Comparison of ENCODE assay signal across 20 cellular contexts in the genomic region with DNA sequence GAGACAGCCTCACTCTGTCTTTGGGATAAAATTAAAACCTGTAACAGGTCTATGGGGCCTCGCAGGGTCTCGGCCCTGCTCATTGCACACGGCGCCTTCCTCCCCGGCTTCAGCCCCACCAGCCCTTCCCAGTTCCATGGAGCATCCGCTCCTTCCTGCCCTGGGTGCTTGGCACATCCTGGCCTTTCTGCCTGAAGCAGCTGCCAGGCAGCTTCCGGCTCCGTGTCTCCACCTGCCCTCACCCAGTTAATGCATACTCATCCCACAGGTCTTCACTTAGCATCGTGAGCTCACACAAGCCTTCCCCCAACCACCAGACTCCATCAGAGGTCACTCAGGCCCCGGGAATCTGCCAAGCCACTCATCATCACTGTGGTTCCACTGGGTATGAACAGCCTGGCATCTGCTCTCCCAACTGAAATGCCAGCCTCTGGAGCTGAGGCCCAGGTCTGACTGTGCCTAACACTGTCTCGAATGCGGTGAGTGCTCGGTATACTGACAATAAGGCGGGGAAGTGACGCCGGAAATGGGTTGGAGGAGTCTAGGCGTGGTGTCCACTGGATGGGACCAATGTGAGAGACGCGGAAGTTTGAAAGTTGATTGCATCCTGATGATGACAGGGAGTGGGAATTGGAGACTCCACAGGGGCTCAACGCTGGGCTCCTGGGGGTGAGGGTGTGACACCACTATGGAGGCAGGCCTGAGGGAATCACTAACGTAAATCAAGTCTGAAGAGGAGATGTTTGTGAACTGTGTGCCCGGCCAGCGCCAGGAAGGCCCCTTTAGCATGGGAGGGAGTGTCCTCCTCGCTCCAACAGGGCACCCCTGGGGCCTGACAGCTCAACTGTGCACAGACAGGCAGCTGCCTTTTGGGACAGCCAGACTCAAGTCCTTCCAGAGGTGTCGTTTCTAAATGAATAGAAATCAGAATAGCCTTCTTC.
DNase-seq lines count a peak whose midpoint lies in the region; ATAC-seq and TF ChIP-seq lines count a peak whose summit lies in the region.
"Had no signal": no experiment of that assay in that cellular context is flagged by ENCODE, and none has a peak within 500 bp of the region (broad histone marks: within the 10 kb centered on the region; RNA-seq: fewer than 3 reads in every experiment).

No MANE protein-coding gene starts in this region.

- H3K9me3 ChIP-seq in BLaER1 (no peaks in the 10 kb centered on the region), lung (ENCODE audit: control insufficient read depth in 2 of 2, insufficient read depth in 1 of 2, low read length in 1 of 2) (no peaks in the 10 kb centered on the region)
- H3K9me3 ChIP-seq: A549 had no signal

- H3K36me3 ChIP-seq in BLaER1 (no peaks in the 10 kb centered on the region), lung (ENCODE audit: control insufficient read depth in 2 of 2, insufficient read depth in 2 of 2, low read length in 2 of 2) (no peaks in the 10 kb centered on the region)

- ATAC-seq in lung (ENCODE audit: insufficient read depth, low FRiP score) (no peak), left lobe of liver (no peak), natural killer cell (no peak)
- no peak for ATAC-seq in stimulated activated naive CD8-positive, alpha-beta T cell treated with anti-CD3 and anti-CD28 coated beads, Interleukin-15, amount 100 ng/mL, for 72 hours
- ATAC-seq: A549; CD8-positive, alpha-beta T cell had no signal

- POLR2A ChIA-PET in RWPE1 (lab: Yijun Ruan, JAX; ENCODE audit: low non-redundant PET), result no interaction called here

- H3K27me3 Mint-ChIP-seq in natural killer cell (ENCODE audit: low read depth in 2 of 2), result no peaks in the 10 kb centered on the region
- peaks cover 13% of the 10 kb centered on the region for H3K27me3 Mint-ChIP-seq in stimulated activated naive CD8-positive, alpha-beta T cell treated with anti-CD3 and anti-CD28 coated beads, Interleukin-15, amount 100 ng/mL, for 72 hours

- no peak for TF ChIP-seq CTCF in RWPE1 (conservative IDR thresholded peaks at IDR 0.05; ENCODE audit: low read depth)
- TF ChIP-seq CTCF in lung (IDR thresholded peaks at IDR 0.05; ENCODE audit: control extremely low read depth, extremely low read depth), result no peak
- no peak for TF ChIP-seq CTCF in natural killer cell (IDR thresholded peaks at IDR 0.05)

- DNase-seq in RWPE1 (ENCODE audit: low spot score), result peak; percentile 17
- peak; percentile 27 for DNase-seq in lung (ENCODE audit: low spot score)
- peak; percentile 66 for DNase-seq in posterior vena cava (ENCODE audit: low spot score)
- no peak for DNase-seq in stimulated activated naive CD4-positive, alpha-beta T cell treated with Interleukin-2 at 50 U/mL for 16 hours (lab: John Stamatoyannopoulos, UW)
- no peak for DNase-seq in left lobe of liver (ENCODE audit: low spot score)
- no peak for DNase-seq in natural killer cell
- no peak for DNase-seq in stimulated activated naive CD8-positive, alpha-beta T cell treated with anti-CD3 and anti-CD28 coated beads, Interleukin-15, amount 100 ng/mL, for 72 hours
- DNase-seq: Calu3, DMS53, EL, KG1, NCI-H1417, NCI-H187, NCI-H2107, NCI-H524 treated with DMSO at 0.1 percent for 48 hours, RPMI8226, SIG-M5 had no signal

- H3K4me3 ChIP-seq in BLaER1 (no peak overlapping the region), lung (no peak overlapping the region)
- H3K4me3 ChIP-seq: A549 had no signal

- H3K27me3 ChIP-seq in BLaER1 (peaks cover 13% of the 10 kb centered on the region; the same call in 1 of the 2 replicates), lung (ENCODE audit: control insufficient read depth, insufficient read depth) (no peaks in the 10 kb centered on the region)

- H3K9me3 Mint-ChIP-seq in natural killer cell, result no peaks in the 10 kb centered on the region
- no peaks in the 10 kb centered on the region for H3K9me3 Mint-ChIP-seq in stimulated activated naive CD8-positive, alpha-beta T cell treated with anti-CD3 and anti-CD28 coated beads, Interleukin-15, amount 100 ng/mL, for 72 hours
- H3K9me3 Mint-ChIP-seq: CD8-positive, alpha-beta T cell had no signal

- H3K4me1 ChIP-seq in BLaER1 (peaks cover 50% of the 10 kb centered on the region), lung (ENCODE audit: control insufficient read depth in 2 of 2, insufficient read depth in 2 of 2, low read length in 2 of 2) (peaks cover 0 to 17% of the 10 kb centered on the region in 2 donors)

- H3K27ac Mint-ChIP-seq in natural killer cell, result no peak overlapping the region
- no peak overlapping the region for H3K27ac Mint-ChIP-seq in stimulated activated naive CD8-positive, alpha-beta T cell treated with anti-CD3 and anti-CD28 coated beads, Interleukin-15, amount 100 ng/mL, for 72 hours
- H3K27ac Mint-ChIP-seq: CD8-positive, alpha-beta T cell had no signal

- intact Hi-C loops in posterior vena cava (cut with DNase I), result no loop called here
- intact Hi-C loops in natural killer cell (cut with micrococcal nuclease), result no loop called here

- no peaks in the 10 kb centered on the region for H4K20me1 ChIP-seq in BLaER1

- H3K36me3 Mint-ChIP-seq in natural killer cell, result no peaks in the 10 kb centered on the region
- H3K36me3 Mint-ChIP-seq: CD8-positive, alpha-beta T cell had no signal

- H3K4me2 ChIP-seq in BLaER1, result peak overlapping the region; percentile 84
- H3K4me2 ChIP-seq: A549 had no signal

- no peak overlapping the region for H3K9ac ChIP-seq in BLaER1

- no peaks in the 10 kb centered on the region for H3K4me1 Mint-ChIP-seq in natural killer cell
- H3K4me1 Mint-ChIP-seq in stimulated activated naive CD8-positive, alpha-beta T cell treated with anti-CD3 and anti-CD28 coated beads, Interleukin-15, amount 100 ng/mL, for 72 hours, result no peaks in the 10 kb centered on the region

- H3K27ac ChIP-seq in BLaER1 (no peak overlapping the region), RWPE1 (no peak overlapping the region), lung (ENCODE audit: low read depth in 1 of 2, low read length in 1 of 2) (no peak overlapping the region)
- H3K27ac ChIP-seq: A549 had no signal

- CTCF ChIA-PET in RWPE1 (lab: Yijun Ruan, JAX), result interaction anchor here (0.6 kb wide), 1 partner anchor 315 kb away, joined by 3 read pairs; no protein-coding TSS in a partner anchor

- WGBS in lung, 2 donors, result 94 to 95% methylated on average over 25 of the region's 25 CpGs

- no peak overlapping the region for H3K4me3 Mint-ChIP-seq in natural killer cell
- no peak overlapping the region for H3K4me3 Mint-ChIP-seq in stimulated activated naive CD8-positive, alpha-beta T cell treated with anti-CD3 and anti-CD28 coated beads, Interleukin-15, amount 100 ng/mL, for 72 hours
- H3K4me3 Mint-ChIP-seq: CD8-positive, alpha-beta T cell had no signal

Comparison
In these comparisons a context has a peak if more than half of its experiments do, and no peak if none do; other contexts are left out.
1. DNase-seq: peak in RWPE1 (single experiment), lung (single experiment) and posterior vena cava (single experiment); none in stimulated activated naive CD4-positive, alpha-beta T cell treated with Interleukin-2 at 50 U/mL for 16 hours (single experiment), left lobe of liver (single experiment), natural killer cell (single experiment) and stimulated activated naive CD8-positive, alpha-beta T cell treated with anti-CD3 and anti-CD28 coated beads, Interleukin-15, amount 100 ng/mL, for 72 hours (0 of 2).